ENCODE assay signal across 20 cellular contexts in the genomic region with DNA sequence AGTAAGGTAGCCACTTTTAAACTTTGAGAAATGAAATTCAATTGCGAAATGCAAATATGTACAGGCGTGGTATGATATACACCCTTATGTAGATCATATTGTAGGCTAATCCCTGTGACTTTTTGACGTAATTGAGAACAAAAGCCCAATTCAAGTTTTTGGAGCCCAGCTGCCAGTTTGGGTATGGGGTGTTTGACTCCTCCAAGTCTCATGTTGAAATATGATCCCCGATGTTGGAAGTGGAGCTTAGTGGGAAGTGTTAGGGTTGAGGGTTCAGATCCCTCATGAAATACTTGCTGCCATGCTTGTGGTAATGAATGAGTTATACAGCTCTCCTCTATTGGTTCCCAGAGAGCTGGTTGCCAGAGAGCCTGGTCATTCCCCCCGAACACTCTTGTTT.
DNase-seq lines count a peak whose midpoint lies in the region; ATAC-seq, FAIRE-seq and TF ChIP-seq lines count a peak whose summit lies in the region.
"Had no signal": no experiment of that assay in that cellular context is flagged by ENCODE, and none has a peak within 500 bp of the region (broad histone marks: within the 10 kb centered on the region; RNA-seq: fewer than 3 reads in every experiment).

No MANE protein-coding gene starts in this region.

- no peak overlapping the region for H3K27ac ChIP-seq in K562 (ENCODE audit: extremely low read depth, low read depth, low read length)
- H3K27ac ChIP-seq in esophagus muscularis mucosa (replicated peaks in 1 of 4), result peak overlapping the region; percentile 37 to 58 (median 46)
- H3K27ac ChIP-seq in suprapubic skin, result no peak overlapping the region
- no peak overlapping the region for H3K27ac ChIP-seq in ovary
- H3K27ac ChIP-seq: BLaER1, GM23248 had no signal

- no peak for TF ChIP-seq CTCF in K562 (IDR thresholded peaks at IDR 0.05 in 2 of 3, conservative IDR thresholded peaks at IDR 0.05 in 1 of 3; ENCODE audit: insufficient read depth in 2 of 3, low read depth in 1 of 3, low read length in 3 of 3)
- TF ChIP-seq CTCF in esophagus muscularis mucosa (IDR thresholded peaks at IDR 0.05), result no peak
- no peak for TF ChIP-seq CTCF in suprapubic skin (IDR thresholded peaks at IDR 0.05)
- TF ChIP-seq CTCF in ovary (IDR thresholded peaks at IDR 0.05), result no peak

- POLR2A ChIA-PET in K562 (lab: Yijun Ruan, JAX), result no interaction called here

- no peak overlapping the region for H2AFZ ChIP-seq in K562 (ENCODE audit: low read depth, low read length)
- H2AFZ ChIP-seq: GM23248 had no signal

- TF ChIP-seq EP300 in K562 (IDR thresholded peaks at IDR 0.05; ENCODE audit: low read length) (no peak), esophagus muscularis mucosa (IDR thresholded peaks at IDR 0.05) (no peak), suprapubic skin (IDR thresholded peaks at IDR 0.05) (no peak), ovary (IDR thresholded peaks at IDR 0.05) (no peak)

- H3K36me3 ChIP-seq in K562 (ENCODE audit: control insufficient read depth, insufficient read depth, low read length) (no peaks in the 10 kb centered on the region), esophagus muscularis mucosa (no peaks in the 10 kb centered on the region), suprapubic skin (no peaks in the 10 kb centered on the region), MG63 (no peaks in the 10 kb centered on the region), ovary (no peaks in the 10 kb centered on the region)
- H3K36me3 ChIP-seq: BLaER1 had no signal

- no peak for TF ChIP-seq POLR2A in K562 (conservative IDR thresholded peaks at IDR 0.05)
- TF ChIP-seq POLR2A in esophagus muscularis mucosa (IDR thresholded peaks at IDR 0.05; ENCODE audit: low read depth), result no peak
- no peak for TF ChIP-seq POLR2A in suprapubic skin (IDR thresholded peaks at IDR 0.05)
- TF ChIP-seq POLR2A in ovary (IDR thresholded peaks at IDR 0.05), result no peak

- FAIRE-seq in K562 (lab: Jason Lieb, UNC), result no peak
- FAIRE-seq: GM12891, HepG2 had no signal

- no peaks in the 10 kb centered on the region for H3K27me3 ChIP-seq in K562 (ENCODE audit: control insufficient read depth in 2 of 2, insufficient read depth in 2 of 2, low read length in 2 of 2)
- no peaks in the 10 kb centered on the region for H3K27me3 ChIP-seq in esophagus muscularis mucosa
- H3K27me3 ChIP-seq in suprapubic skin, result no peaks in the 10 kb centered on the region
- no peaks in the 10 kb centered on the region for H3K27me3 ChIP-seq in MG63
- H3K27me3 ChIP-seq in ovary, result no peaks in the 10 kb centered on the region
- H3K27me3 ChIP-seq: BLaER1 had no signal

- H3K9me3 ChIP-seq in K562 (replicated peaks; ENCODE audit: control insufficient read depth, insufficient read depth, low read depth, low read length) (no peaks in the 10 kb centered on the region), esophagus muscularis mucosa (no peaks in the 10 kb centered on the region), suprapubic skin (no peaks in the 10 kb centered on the region), MG63 (no peaks in the 10 kb centered on the region), ovary (no peaks in the 10 kb centered on the region)
- H3K9me3 ChIP-seq: BLaER1 had no signal

- TF ChIP-seq RAD21 in K562 (CRISPR knock-in tag; conservative IDR thresholded peaks at IDR 0.05 in 1 of 2, IDR thresholded peaks at IDR 0.05 in 1 of 2), result no peak

- H3K9me1 ChIP-seq in K562 (ENCODE audit: control insufficient read depth, insufficient read depth, low read length), result no peaks in the 10 kb centered on the region

- H3K4me3 ChIP-seq in K562, result no peak overlapping the region
- no peak overlapping the region for H3K4me3 ChIP-seq in esophagus muscularis mucosa
- H3K4me3 ChIP-seq in suprapubic skin, result no peak overlapping the region
- H3K4me3 ChIP-seq in MG63, result no peak overlapping the region
- H3K4me3 ChIP-seq in ovary, result no peak overlapping the region
- H3K4me3 ChIP-seq: BLaER1, GM23248 had no signal

- in situ Hi-C loops in K562 (cut with MboI), result no loop called here

- no peak overlapping the region for H3K9ac ChIP-seq in K562 (ENCODE audit: insufficient read depth in 1 of 2, low read depth in 2 of 2, low read length in 2 of 2)
- H3K9ac ChIP-seq: BLaER1, GM23248 had no signal

- BruUV-seq in K562 (replicated peaks; lab: Mats Ljungman, UMichigan), result no TSS peak

- ATAC-seq in K562, result no peak
- no peak for ATAC-seq in activated CD4-positive, CD25-positive, alpha-beta regulatory T cell treated with anti-CD3 and anti-CD28 coated beads, Interleukin-2, amount 50 U/mL, for 24 hours
- ATAC-seq: HCT116, HepG2 had no signal

- no peak overlapping the region for H3K4me2 ChIP-seq in K562 (ENCODE audit: insufficient read depth, low read length)
- H3K4me2 ChIP-seq: BLaER1 had no signal

- intact Hi-C loops in K562 (cut with micrococcal nuclease), result no loop called here
- intact Hi-C loops in esophagus muscularis mucosa (cut with DNase I), result no loop called here
- intact Hi-C loops in ovary (cut with DNase I), result no loop called here

- H3K4me1 ChIP-seq in K562 (replicated peaks in 1 of 2; ENCODE audit: control insufficient read depth in 2 of 2, insufficient read depth in 2 of 2, low read length in 2 of 2), result no peaks in the 10 kb centered on the region; a peak in 1 of 5 replicates
- H3K4me1 ChIP-seq in esophagus muscularis mucosa, result peaks cover 0 to 64% (median 34%) of the 10 kb centered on the region in 4 donors
- no peaks in the 10 kb centered on the region for H3K4me1 ChIP-seq in suprapubic skin
- H3K4me1 ChIP-seq in ovary (ENCODE audit: insufficient read depth), result no peaks in the 10 kb centered on the region
- H3K4me1 ChIP-seq: BLaER1 had no signal

- WGBS in K562 (ENCODE audit: insufficient coverage, low coverage, missing lambda C conversion rate), result 6% methylated on average over 5 of the region's 5 CpGs
- WGBS in esophagus muscularis mucosa, result 87% methylated on average over 5 of the region's 5 CpGs
- 87% methylated on average over 5 of the region's 5 CpGs for WGBS in suprapubic skin
- 93 to 94% (median 94%) methylated on average over 5 of the region's 5 CpGs for WGBS in ovary, 3 donors

- no peaks in the 10 kb centered on the region for H4K20me1 ChIP-seq in K562 (replicated peaks; ENCODE audit: control insufficient read depth, insufficient read depth, low read length)
- H4K20me1 ChIP-seq: BLaER1 had no signal

- CTCF ChIA-PET in K562 (lab: Yijun Ruan, JAX; ENCODE audit: low intra/inter-chr PET ratio), result no interaction called here

- DNase-seq in COLO829 (ENCODE audit: low spot score) (peak; percentile 14), NCI-H460 (ENCODE audit: extremely low read depth, low read depth) (peak; percentile 64), K562 (ENCODE audit: extremely low read depth in 1 of 4, low spot score in 3 of 4) (no peak), esophagus muscularis mucosa (ENCODE audit: extremely low spot score) (no peak), suprapubic skin (ENCODE audit: low spot score in 2 of 2) (no peak), MG63 (no peak), ovary (no peak)
- DNase-seq: 8988T; Calu3; CD4-positive, alpha-beta memory T cell; DND-41; EL; GM23248; H7; HFFc6 had no signal

- H3K79me2 ChIP-seq in K562 (ENCODE audit: control insufficient read depth, insufficient read depth, low read length), result no peaks in the 10 kb centered on the region

TF ChIP-seq in K562, 482 proteins besides CTCF, POLR2A, EP300 and RAD21:
- TF ChIP-seq, protein P1, sequence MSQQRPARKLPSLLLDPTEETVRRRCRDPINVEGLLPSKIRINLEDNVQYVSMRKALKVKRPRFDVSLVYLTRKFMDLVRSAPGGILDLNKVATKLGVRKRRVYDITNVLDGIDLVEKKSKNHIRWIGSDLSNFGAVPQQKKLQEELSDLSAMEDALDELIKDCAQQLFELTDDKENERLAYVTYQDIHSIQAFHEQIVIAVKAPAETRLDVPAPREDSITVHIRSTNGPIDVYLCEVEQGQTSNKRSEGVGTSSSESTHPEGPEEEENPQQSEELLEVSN (IDR thresholded peaks at IDR 0.05; ENCODE audit: borderline replicate concordance in 1 of 2, extremely low read depth in 1 of 2, insufficient read depth in 1 of 2, insufficient read length in 1 of 2, low read depth in 1 of 2, low read length in 1 of 2, poor library complexity in 1 of 2, severe bottlenecking in 1 of 2), result no peak
- TF ChIP-seq CEBPB (tag; IDR thresholded peaks at IDR 0.05) (0 out of 2 replicates have a peak, but pooled peaks have one; percentile 10), NFYB (IDR thresholded peaks at IDR 0.05; ENCODE audit: extremely low read depth, insufficient read length) (no peak)

Comparison
In these comparisons a context has a peak if more than half of its experiments do, and no peak if none do; other contexts are left out.
1. DNase-seq: peak in COLO829 (single experiment) and NCI-H460 (single experiment); none in K562 (0 of 4), esophagus muscularis mucosa (single experiment), suprapubic skin (0 of 2), MG63 (single experiment) and ovary (0 of 5).
2. H3K27ac ChIP-seq: peak in esophagus muscularis mucosa (4 of 4); none in K562 (single experiment), suprapubic skin (single experiment) and ovary (0 of 2).